23 cellular contexts compared by ENCODE assay signal in the genomic region with DNA sequence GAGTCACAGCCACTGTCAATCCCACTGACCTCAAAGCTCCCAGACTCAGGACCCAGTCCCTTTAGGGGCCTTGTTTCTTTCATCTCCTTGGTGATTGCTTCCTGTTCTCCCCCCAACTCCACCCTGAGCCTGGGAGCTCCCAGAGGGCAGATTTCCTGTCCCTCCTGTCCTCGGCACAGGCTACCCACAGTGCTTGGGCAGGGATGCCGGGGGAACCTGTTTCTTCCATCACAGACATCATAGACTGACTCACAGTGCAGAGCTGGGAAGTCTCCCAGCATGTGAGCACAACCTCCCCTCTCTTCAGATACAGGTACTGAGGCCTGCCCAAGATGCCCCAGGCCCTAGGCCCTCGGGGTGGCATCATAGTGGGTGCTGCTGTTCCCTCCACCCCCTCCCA. TPM values are rescaled to one million over a fixed set of nuclear protein-coding genes. Genes with fewer than 3 reads are reported as not detected.
DNase-seq lines count a peak whose midpoint lies in the region; ATAC-seq and TF ChIP-seq lines count a peak whose summit lies in the region.
"Had no signal": no experiment of that assay in that cellular context is flagged by ENCODE, and none has a peak within 500 bp of the region (broad histone marks: within the 10 kb centered on the region; RNA-seq: fewer than 3 reads in every experiment).

No MANE protein-coding gene starts in this region.

- H3K14ac ChIP-seq in trophoblast cell (ENCODE audit: low read length), result no peak overlapping the region

- CTCF ChIA-PET in PC-9 (lab: Charles Lee), result interaction anchor here (1.6 kb wide), 1 partner anchor 13 kb away, joined by 7 read pairs; no protein-coding TSS in a partner anchor

- no peak overlapping the region for H3K4ac ChIP-seq in trophoblast cell (ENCODE audit: low read depth, low read length)

- ATAC-seq in HG03139 (IDR thresholded peaks at IDR 0.05; ENCODE audit: unreplicated experiment) (no peak), GM21529 (IDR thresholded peaks at IDR 0.05; ENCODE audit: unreplicated experiment) (no peak)
- ATAC-seq: SK-N-SH treated with all-trans-retinoic acid at 6 μM for 48 hours had no signal

- H3K9me2 ChIP-seq in PC-9 (ENCODE audit: insufficient read depth) (no peaks in the 10 kb centered on the region), hepatocyte (replicated peaks; ENCODE audit: insufficient read depth) (no peaks in the 10 kb centered on the region)

- no peak overlapping the region for H2BK5ac ChIP-seq in trophoblast cell (ENCODE audit: low read depth, low read length, poor library complexity)

- DNase-seq in A172 (ENCODE audit: low spot score) (peak; percentile 15), PC-9 (peak; percentile 80 to 99), hepatocyte (ENCODE audit: low spot score) (peak; percentile 30), trophoblast cell (peak; percentile 30 to 34), NCI-H2081 (lab: John Stamatoyannopoulos, UW) (no peak)
- DNase-seq in stimulated activated naive CD4-positive, alpha-beta T cell treated with Interleukin-2 at 50 U/mL for 16 hours (lab: John Stamatoyannopoulos, UW), result no peak
- DNase-seq: 8988T; activated CD4-positive, alpha-beta T cell treated with anti-CD3 and anti-CD28 coated beads for 1 hour; activated naive CD8-positive, alpha-beta T cell treated with anti-CD3 and anti-CD28 coated beads, Interleukin-2, amount 10 ng/mL, durations not matched to agents 7 days and 5 days; brain microvascular endothelial cell; cortex of kidney; H7; hypothalamus; NCI-H1417 treated with DMSO at 0.1 percent for 48 hours; Peyer's patch; retina; T-helper 9 cell; testis had no signal

- H2BK12ac ChIP-seq in trophoblast cell (ENCODE audit: low read length), result no peak overlapping the region

- H3K79me1 ChIP-seq in trophoblast cell (ENCODE audit: low read length), result no peaks in the 10 kb centered on the region

- no peaks in the 10 kb centered on the region for H4K20me1 ChIP-seq in PC-9 (ENCODE audit: insufficient read depth)
- H4K20me1 ChIP-seq in hepatocyte (ENCODE audit: insufficient read depth, poor library complexity, severe bottlenecking), result no peaks in the 10 kb centered on the region

- POLR2A ChIA-PET in PC-9 (lab: Charles Lee; ENCODE audit: unreplicated experiment), result interaction anchor here (0.6 to 1.7 kb wide), 9 partner anchors 17 to 1345 kb away, joined by 3 to 9 read pairs (median 5); partner anchors contain the start of genes ARHGEF12, MCAM and TRIM29

- intact Hi-C loops in PC-9 (cut with micrococcal nuclease; ENCODE audit: unreplicated experiment), result loop anchor here (5.0 to 10.0 kb wide), 5 partner anchors 91 to 757 kb away; partner anchors contain the start of gene OAF

- H3K4me1 ChIP-seq in PC-9 (replicated peaks; ENCODE audit: insufficient read depth), result peaks cover 61% of the 10 kb centered on the region
- H3K4me1 ChIP-seq in hepatocyte (ENCODE audit: insufficient read depth), result peaks cover 8% of the 10 kb centered on the region
- peaks cover 0 to 5% of the 10 kb centered on the region in 2 experiments for H3K4me1 ChIP-seq in trophoblast cell (ENCODE audit: control insufficient read depth in 1 of 2, insufficient read depth in 2 of 2, low read length in 2 of 2)
- H3K4me1 ChIP-seq: Peyer's patch, testis had no signal

- no peak overlapping the region for H2BK120ac ChIP-seq in trophoblast cell (ENCODE audit: insufficient read depth, low read length, poor library complexity)

- no peak overlapping the region for H3K18ac ChIP-seq in trophoblast cell (ENCODE audit: low read length)

- H3K4me3 ChIP-seq in PC-9 (peak overlapping the region; percentile 44; the same call in 1 of the 2 replicates), hepatocyte (no peak overlapping the region), trophoblast cell (ENCODE audit: low read depth, low read length) (no peak overlapping the region)
- H3K4me3 ChIP-seq: Peyer's patch, testis had no signal

- H4K8ac ChIP-seq in trophoblast cell (ENCODE audit: low read depth, low read length), result no peak overlapping the region

- H3K4me2 ChIP-seq in PC-9, result peak overlapping the region; percentile 81
- no peak overlapping the region for H3K4me2 ChIP-seq in hepatocyte
- no peak overlapping the region for H3K4me2 ChIP-seq in trophoblast cell (ENCODE audit: low read length)

- H3K27ac ChIP-seq in PC-9, result peak overlapping the region; percentile 98
- peak overlapping the region; percentile 85 for H3K27ac ChIP-seq in hepatocyte
- H3K27ac ChIP-seq in trophoblast cell (ENCODE audit: low read depth, low read length), result no peak overlapping the region
- H3K27ac ChIP-seq: brain microvascular endothelial cell, neutrophil, Peyer's patch, testis had no signal

- 60% methylated on average over 3 of the region's 3 CpGs for WGBS in hepatocyte (ENCODE audit: low lambda C conversion rate, missing lambda C conversion rate)
- no CpG with 5 or more reads among the region's 3 CpGs for WGBS in trophoblast cell (ENCODE audit: extremely low coverage, insufficient coverage, insufficient read length)

- H3K27me3 ChIP-seq in PC-9 (ENCODE audit: insufficient read depth, low read depth) (no peaks in the 10 kb centered on the region), hepatocyte (no peaks in the 10 kb centered on the region), trophoblast cell (ENCODE audit: insufficient read depth, low read length) (no peaks in the 10 kb centered on the region)
- H3K27me3 ChIP-seq: brain microvascular endothelial cell, neutrophil, Peyer's patch, testis had no signal

- H3K36me3 ChIP-seq in PC-9 (ENCODE audit: low read depth) (0 out of 2 replicates have a peak, but pooled peaks cover 7% of the 10 kb centered on the region), hepatocyte (replicated peaks; ENCODE audit: insufficient read depth, low read depth) (no peaks in the 10 kb centered on the region), trophoblast cell (ENCODE audit: control insufficient read depth in 1 of 2, insufficient read depth in 2 of 2, low read length in 2 of 2) (no peaks in the 10 kb centered on the region)
- H3K36me3 ChIP-seq: brain microvascular endothelial cell, neutrophil, Peyer's patch had no signal

- no peak overlapping the region for H4K12ac ChIP-seq in trophoblast cell (ENCODE audit: low read depth, low read length)

- H2AK5ac ChIP-seq in trophoblast cell (ENCODE audit: low read length), result no peak overlapping the region

- H3K23ac ChIP-seq in trophoblast cell (ENCODE audit: low read length), result no peak overlapping the region

- TF ChIP-seq CTCF in PC-9 (conservative IDR thresholded peaks at IDR 0.05) (no peak), hepatocyte (IDR thresholded peaks at IDR 0.05; ENCODE audit: poor library complexity) (no peak)

- H3K9me3 ChIP-seq in PC-9 (ENCODE audit: insufficient read depth, low read depth) (no peaks in the 10 kb centered on the region; the same call in 1 of the 2 replicates), hepatocyte (ENCODE audit: low read depth) (no peaks in the 10 kb centered on the region), trophoblast cell (ENCODE audit: insufficient read depth, low read depth, low read length) (peaks cover 2% of the 10 kb centered on the region)
- H3K9me3 ChIP-seq: neutrophil, Peyer's patch, testis had no signal

- no peak overlapping the region for H3K9ac ChIP-seq in trophoblast cell (ENCODE audit: low read length)

- BruUV-seq in PC-9 (replicated peaks; lab: Mats Ljungman, UMichigan), result no TSS peak

- H3K79me2 ChIP-seq in PC-9 (ENCODE audit: low read depth) (0 out of 2 replicates have a peak, but pooled peaks cover 4% of the 10 kb centered on the region), hepatocyte (no peaks in the 10 kb centered on the region), trophoblast cell (ENCODE audit: control insufficient read depth, insufficient read depth, low read length, poor library complexity) (no peaks in the 10 kb centered on the region)

- H3F3A ChIP-seq in PC-9 (ENCODE audit: insufficient read depth, low read depth), result peaks cover 51% of the 10 kb centered on the region

- H4K91ac ChIP-seq in trophoblast cell (ENCODE audit: low read depth, low read length), result no peak overlapping the region

- H2AFZ ChIP-seq in PC-9 (no peak overlapping the region), hepatocyte (no peak overlapping the region), trophoblast cell (ENCODE audit: insufficient read depth, low read length, poor library complexity) (no peak overlapping the region)

RNA-seq across cellular contexts. Expression of gene TRIM29, which starts 16.6 kb away (rescaled TPM):
- 3.0 and 10.2 TPM in 2 replicates for total RNA-seq in A172 (2014; rRNA removed; shearing (Covaris generic))
- total RNA-seq in PC-9 (2021) (208 and 293 TPM in 2 replicates), hepatocyte (7.7 and 11.2 TPM in 2 replicates)
- 8.5 and 9.4 TPM in 2 replicates for polyA plus RNA-seq in hepatocyte
- polyA plus RNA-seq in trophoblast cell (2013), result 1.1 and 1.3 TPM in 2 replicates
- total RNA-seq: activated naive CD8-positive, alpha-beta T cell treated with anti-CD3 and anti-CD28 coated beads, Interleukin-2, amount 10 ng/mL, durations not matched to agents 7 days and 5 days; activated T-helper 2 cell treated with anti-CD3 and anti-CD28 coated beads, Interferon-gamma antibody, Interleukin-2, Interleukin-4, amounts not matched to agents 10 μg/mL and 5 μg/mL and 100 μg/mL, durations not matched to agents 14 hours and 24 hours and 36 hours had no signal

Comparison
In these comparisons a context has a peak if more than half of its experiments do, and no peak if none do; other contexts are left out.
1. DNase-seq: peak in A172 (single experiment), PC-9 (2 of 2), hepatocyte (single experiment) and trophoblast cell (2 of 2); none in stimulated activated naive CD4-positive, alpha-beta T cell treated with Interleukin-2 at 50 U/mL for 16 hours (single experiment) and NCI-H2081 (0 of 2).
2. RNA of gene TRIM29, which starts 16.6 kb away (total RNA-seq): 208 to 293 TPM in PC-9; 7.7 to 11.2 TPM in hepatocyte and 3.0 to 10.2 TPM in A172; every median in the first group is over 10 times any median in the second.